In the genomic region with DNA sequence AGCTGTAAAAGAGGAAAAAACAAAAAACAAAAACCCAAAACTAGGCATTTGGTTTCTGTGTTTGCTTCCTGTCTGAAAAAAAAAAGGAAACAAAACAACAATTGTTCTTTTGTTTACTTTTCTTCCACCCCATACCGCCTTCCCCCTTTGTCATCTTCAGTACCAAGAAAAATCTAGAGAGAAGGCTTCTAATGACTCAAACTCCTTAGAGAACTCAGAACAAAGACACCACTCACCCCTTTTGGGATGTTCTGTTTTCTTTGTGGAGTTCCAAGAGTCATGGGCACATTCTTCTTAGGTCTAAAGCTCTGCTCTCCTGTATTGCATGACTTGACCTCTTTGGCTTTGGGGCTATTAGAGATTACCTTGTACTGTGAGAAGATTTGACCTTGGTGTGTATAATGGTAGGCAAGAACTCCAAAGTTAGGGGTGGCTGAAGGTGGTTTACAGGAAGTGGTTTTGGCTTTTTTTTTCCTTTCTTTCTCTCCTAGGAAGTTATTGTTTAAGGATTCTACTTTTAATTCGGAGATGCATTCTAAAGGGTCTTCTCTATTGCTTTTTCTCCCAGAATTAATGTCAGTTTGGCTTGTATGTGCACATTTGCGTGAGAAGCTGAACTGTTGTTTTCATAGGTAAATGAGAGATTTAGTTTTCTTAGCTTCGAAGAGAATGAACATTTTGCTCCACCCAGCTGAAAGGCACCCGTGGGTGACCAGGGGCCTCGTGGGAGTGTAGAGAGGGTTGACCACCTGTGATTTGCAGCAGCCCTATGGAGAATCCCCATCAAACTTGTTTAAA, we compare ENCODE assay signal across 11 cellular contexts. TPM values are rescaled to one million over a fixed set of nuclear protein-coding genes. Genes with fewer than 3 reads are reported as not detected.
DNase-seq lines count a peak whose midpoint lies in the region; ATAC-seq, FAIRE-seq and TF ChIP-seq lines count a peak whose summit lies in the region.
"Had no signal": no experiment of that assay in that cellular context is flagged by ENCODE, and none has a peak within 500 bp of the region (broad histone marks: within the 10 kb centered on the region; RNA-seq: fewer than 3 reads in every experiment).

No MANE protein-coding gene starts in this region.

- no peak overlapping the region for H2AK5ac ChIP-seq in H1 (ENCODE audit: low read depth, low read length)

- no peaks in the 10 kb centered on the region for H3K79me2 ChIP-seq in H1 (ENCODE audit: control insufficient read depth in 1 of 2, insufficient read depth in 2 of 2, low read length in 2 of 2)

- TF ChIP-seq CTCF in H1 (IDR thresholded peaks at IDR 0.05; ENCODE audit: control extremely low read depth in 1 of 3, insufficient read depth in 1 of 3, low read depth in 1 of 3, low read length in 3 of 3) (no peak), ascending aorta (IDR thresholded peaks at IDR 0.05) (no peak)

- H4K91ac ChIP-seq in H1 (replicated peaks; ENCODE audit: insufficient read length, low read length), result no peak overlapping the region

- FAIRE-seq in H1 (lab: Jason Lieb, UNC), result no peak
- FAIRE-seq: kidney had no signal

- no peak overlapping the region for H3K9ac ChIP-seq in H1 (replicated peaks in 1 of 4; ENCODE audit: extremely low read depth in 1 of 4, low read depth in 3 of 4, low read length in 3 of 4)

- H3K4me3 Mint-ChIP-seq in T-cell, result no peak overlapping the region

- DNase-seq in H1 (ENCODE audit: low read depth in 1 of 2, low spot score in 2 of 2), result no peak
- no peak for DNase-seq in NCI-H69 (lab: John Stamatoyannopoulos, UW)
- no peak for DNase-seq in ascending aorta (ENCODE audit: low spot score in 2 of 2)
- DNase-seq in glomerular visceral epithelial cell (ENCODE audit: extremely low spot score), result no peak
- no peak for DNase-seq in T-cell
- DNase-seq: kidney, NCI-H510A treated with DMSO at 0.1 percent for 48 hours had no signal

- peak overlapping the region; percentile 60; the same call in 1 of the 2 replicates for H2BK12ac ChIP-seq in H1 (ENCODE audit: low read depth, low read length)

- H3K23ac ChIP-seq in H1 (ENCODE audit: insufficient read length), result no peak overlapping the region

- H3K9me3 ChIP-seq in H1 (ENCODE audit: insufficient read depth in 2 of 2, low read depth in 1 of 2, low read length in 1 of 2) (peaks cover 9% of the 10 kb centered on the region in 2 experiments; a peak in 1 of 4 replicates), ascending aorta (no peaks in the 10 kb centered on the region)

- H3K27me3 ChIP-seq in H1 (replicated peaks in 1 of 4; ENCODE audit: control insufficient read depth in 3 of 4, extremely low read depth in 1 of 4, insufficient read depth in 3 of 4, low read length in 3 of 4) (no peaks in the 10 kb centered on the region), ascending aorta (no peaks in the 10 kb centered on the region)
- H3K27me3 ChIP-seq: esophagus muscularis mucosa had no signal

- H3K4me1 ChIP-seq in H1 (replicated peaks in 1 of 4; ENCODE audit: control insufficient read depth in 3 of 4, insufficient read depth in 4 of 4, low read length in 3 of 4) (no peaks in the 10 kb centered on the region), ascending aorta (no peaks in the 10 kb centered on the region)
- H3K4me1 ChIP-seq: esophagus muscularis mucosa had no signal

- CTCF ChIA-PET in H1 (lab: Charles Lee; ENCODE audit: partially characterized antibody), result no interaction called here
- CTCF ChIA-PET in T-cell (lab: Charles Lee), result interaction anchor here in 1 of 2 donors (0.6 to 0.7 kb wide), 2 partner anchors 9 to 194 kb away, joined by 3 read pairs; no protein-coding TSS in a partner anchor

- H2BK15ac ChIP-seq in H1 (ENCODE audit: low read length), result no peak overlapping the region

- TF ChIP-seq EP300 in H1 (IDR thresholded peaks at IDR 0.05; ENCODE audit: borderline replicate concordance in 1 of 2, low read depth in 2 of 2, low read length in 2 of 2), result no peak

- H2BK120ac ChIP-seq in H1 (replicated peaks; ENCODE audit: low read depth, low read length), result no peak overlapping the region

- peaks cover under 1% of the 10 kb centered on the region for H3K36me3 Mint-ChIP-seq in T-cell

- no peak overlapping the region for H3K27ac ChIP-seq in H1 (ENCODE audit: low read depth, low read length)
- no peak overlapping the region for H3K27ac ChIP-seq in ascending aorta
- H3K27ac ChIP-seq: esophagus muscularis mucosa had no signal

- no peaks in the 10 kb centered on the region for H3K79me1 ChIP-seq in H1 (ENCODE audit: low read depth, low read length)

- no peak overlapping the region for H3K14ac ChIP-seq in H1 (ENCODE audit: insufficient read length)

- intact Hi-C loops in ascending aorta (cut with DNase I), result no loop called here

- H4K20me1 ChIP-seq in H1 (replicated peaks in 1 of 2; ENCODE audit: control insufficient read depth in 1 of 2, insufficient read depth in 2 of 2, low read length in 2 of 2), result no peaks in the 10 kb centered on the region

- POLR2A ChIA-PET in H1 (lab: Charles Lee; ENCODE audit: partially characterized antibody), result no interaction called here
- POLR2A ChIA-PET in T-cell (lab: Charles Lee), result no interaction called here

- no peak overlapping the region for H2BK20ac ChIP-seq in H1 (ENCODE audit: low read length)

- H3K9me3 Mint-ChIP-seq in T-cell, result peaks cover 6 to 17% (median 7%) of the 10 kb centered on the region in 3 donors

- TF ChIP-seq RAD21 in H1 (IDR thresholded peaks at IDR 0.05 in 1 of 2, conservative IDR thresholded peaks at IDR 0.05 in 1 of 2; ENCODE audit: low read depth in 2 of 2, low read length in 2 of 2), result no peak

- H3K27ac Mint-ChIP-seq in T-cell, result no peak overlapping the region

- WGBS in H1 (ENCODE audit: extremely low coverage in 1 of 2, insufficient coverage in 1 of 2, insufficient read length in 1 of 2, insufficient replicate concordance in 2 of 2, low coverage in 1 of 2, low lambda C conversion rate in 2 of 2, missing lambda C conversion rate in 1 of 2), 2 experiments, result 81% methylated on average over 6 of the region's 6 CpGs; no CpG with 5 or more reads in 1 of the 2 experiments

- no peak overlapping the region for H4K8ac ChIP-seq in H1 (ENCODE audit: extremely low read depth, insufficient read depth, low read length)

- TF ChIP-seq POLR2A in H1 (IDR thresholded peaks at IDR 0.05; ENCODE audit: control extremely low read depth in 1 of 2, low read depth in 2 of 2, low read length in 2 of 2), result no peak

- H2BK5ac ChIP-seq in H1 (ENCODE audit: low read depth, low read length), result no peak overlapping the region

- H2AFZ ChIP-seq in H1 (ENCODE audit: low read length), result peak overlapping the region; percentile 7; the same call in 1 of the 2 replicates

- peaks cover 0 to 4% (median 2%) of the 10 kb centered on the region in 3 donors for H3K4me1 Mint-ChIP-seq in T-cell

- H3K36me3 ChIP-seq in H1 (ENCODE audit: control insufficient read depth in 2 of 4, insufficient read depth in 4 of 4, low read length in 3 of 4) (no peaks in the 10 kb centered on the region; a peak in 1 of 8 replicates), ascending aorta (no peaks in the 10 kb centered on the region)
- H3K36me3 ChIP-seq: esophagus muscularis mucosa had no signal

- no peak overlapping the region for H3K4ac ChIP-seq in H1 (replicated peaks; ENCODE audit: insufficient read length, low read depth, low read length)

- H4K5ac ChIP-seq in H1 (ENCODE audit: insufficient read length, low read depth, low read length), result no peak overlapping the region

- no peak overlapping the region for H3K56ac ChIP-seq in H1 (replicated peaks; ENCODE audit: insufficient read length, low read depth, low read length)

- H3K4me2 ChIP-seq in H1 (ENCODE audit: insufficient read depth in 1 of 2, low read depth in 2 of 2, low read length in 2 of 2), result no peak overlapping the region

- peaks cover 0 to 10% of the 10 kb centered on the region in 2 donors for H3K27me3 Mint-ChIP-seq in T-cell

- ATAC-seq in GM18861 (IDR thresholded peaks at IDR 0.05; ENCODE audit: unreplicated experiment), result peak; percentile 37
- peak; percentile 37 for ATAC-seq in GM21576 (IDR thresholded peaks at IDR 0.05; ENCODE audit: unreplicated experiment)
- ATAC-seq in HG03108 (IDR thresholded peaks at IDR 0.05; ENCODE audit: unreplicated experiment), result peak; percentile 27
- no peak for ATAC-seq in T-cell (replicated peaks in 1 of 4)

- no peaks in the 10 kb centered on the region for H3K23me2 ChIP-seq in H1 (ENCODE audit: low read depth, low read length)

- H3K18ac ChIP-seq in H1 (ENCODE audit: extremely low read depth, low read length), result no peak overlapping the region

- H3K4me3 ChIP-seq in H1 (ENCODE audit: extremely low read depth in 1 of 4, insufficient read depth in 2 of 4, low read depth in 3 of 4, low read length in 4 of 4) (no peak overlapping the region), ascending aorta (no peak overlapping the region)
- H3K4me3 ChIP-seq: esophagus muscularis mucosa had no signal

TF ChIP-seq in H1, 55 proteins besides CTCF, POLR2A, EP300 and RAD21:
- TF ChIP-seq SP2 (IDR thresholded peaks at IDR 0.05; ENCODE audit: low read length) (no peak), CTBP2 (IDR thresholded peaks at IDR 0.05; ENCODE audit: borderline replicate concordance, insufficient read depth, insufficient read length, low read length) (no peak), NANOG (IDR thresholded peaks at IDR 0.05; ENCODE audit: insufficient read depth, low read depth, low read length, poor library complexity, severe bottlenecking) (no peak), GABPA (IDR thresholded peaks at IDR 0.05; ENCODE audit: borderline replicate concordance, insufficient read depth, low read length) (no peak), RXRA (IDR thresholded peaks at IDR 0.05; ENCODE audit: insufficient read depth, low read depth, low read length) (no peak)
- TF ChIP-seq, protein P1, sequence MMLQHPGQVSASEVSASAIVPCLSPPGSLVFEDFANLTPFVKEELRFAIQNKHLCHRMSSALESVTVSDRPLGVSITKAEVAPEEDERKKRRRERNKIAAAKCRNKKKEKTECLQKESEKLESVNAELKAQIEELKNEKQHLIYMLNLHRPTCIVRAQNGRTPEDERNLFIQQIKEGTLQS (IDR thresholded peaks at IDR 0.05; ENCODE audit: insufficient read depth, low read depth, low read length), result no peak

RNA-seq across cellular contexts. Expression of a gene that starts 39.5 kb away (rescaled TPM):
- 0.46 and 1.3 TPM in 2 replicates for total RNA-seq in H1 (2021; fragmentation: NEBNext Ultra II Directional; extraction: Animal tissue kit (Norgen Biotek cat#: 25700))
- polyA plus RNA-seq in H1 (2011; rRNA removed), result 0.35 TPM in 2 replicates
- 0.14 TPM for polyA plus RNA-seq in H1 (2011; cell fraction: cytosol; rRNA removed)
- 0.86 TPM for polyA plus RNA-seq in H1 (2011; cell fraction: nucleus; rRNA removed)
- 0.08 to 0.20 TPM (median 0.11 TPM) in 4 replicates for polyA plus RNA-seq in H1 (2012, experiment 1 of 2)
- polyA plus RNA-seq in H1 (2012, experiment 2 of 2), result not detected
- polyA plus RNA-seq in H1 (2013, experiment 1 of 2), result 0.45 TPM
- polyA plus RNA-seq in H1 (2013, experiment 2 of 2), result 0.11 TPM
- 3.5 and 4.8 TPM in 2 replicates for polyA minus RNA-seq in H1 (2011; rRNA and poly(A)+ RNA removed)
- polyA minus RNA-seq in H1 (2011; cell fraction: cytosol; rRNA and poly(A)+ RNA removed), result 1.8 TPM
- 12.4 TPM for polyA minus RNA-seq in H1 (2011; cell fraction: nucleus; rRNA and poly(A)+ RNA removed)
- 60.3 TPM for total RNA-seq in ascending aorta
- 10 to 100 TPM; 43.1 to 80.7 (median 48.4) TPM for total RNA-seq in T-cell

Comparison
In these comparisons a context has a peak if more than half of its experiments do, and no peak if none do; other contexts are left out.
1. ATAC-seq: peak in GM18861 (single experiment), GM21576 (single experiment) and HG03108 (single experiment); none in T-cell (0 of 4).
2. RNA of a gene that starts 39.5 kb away (total RNA-seq): 60.3 TPM in ascending aorta (single experiment) and 43.1 to 80.7 TPM in T-cell; 0.46 to 1.3 TPM in H1; every median in the first group is over 10 times any median in the second.